17 cellular contexts compared by ENCODE assay signal in genomic region chr18:76386071-76386470, GRCh38.
A peak's percentile ranks its signal among the peaks of the same experiment; 100 is the strongest.
DNase-seq lines count a peak whose midpoint lies in the region; ATAC-seq, FAIRE-seq and TF ChIP-seq lines count a peak whose summit lies in the region.
"Had no signal": no experiment of that assay in that cellular context is flagged by ENCODE, and none has a peak within 500 bp of the region (broad histone marks: within the 10 kb centered on the region; RNA-seq: fewer than 3 reads in every experiment).

No MANE protein-coding gene starts in this region.

- POLR2A ChIA-PET in CD8-positive, alpha-beta memory T cell (lab: Charles Lee) = no interaction called here

- peak overlapping the region in 6 of 7 donors; percentile 20 to 64 (median 38) for H3K4me3 Mint-ChIP-seq in CD8-positive, alpha-beta memory T cell
- H3K4me3 Mint-ChIP-seq in endodermal cell = no peak overlapping the region

- no peak overlapping the region for H3K4me3 ChIP-seq in CD8-positive, alpha-beta memory T cell (ENCODE audit: low read length)
- H3K4me3 ChIP-seq in RWPE2 (ENCODE audit: severe bottlenecking) = no peak overlapping the region
- H3K4me3 ChIP-seq in endodermal cell (ENCODE audit: low read length) = no peak overlapping the region
- no peak overlapping the region for H3K4me3 ChIP-seq in pancreas
- H3K4me3 ChIP-seq: PC-9, SK-N-MC had no signal

- peak overlapping the region in 1 of 8 donors; percentile 29 for H3K27ac Mint-ChIP-seq in CD8-positive, alpha-beta memory T cell
- peak overlapping the region; percentile 17 for H3K27ac Mint-ChIP-seq in endodermal cell
- H3K27ac Mint-ChIP-seq: CD8-positive, alpha-beta T cell had no signal

- H3K4me1 Mint-ChIP-seq in CD8-positive, alpha-beta memory T cell = peaks cover 15 to 27% (median 22%) of the 10 kb centered on the region in 3 donors
- peaks cover 5% of the 10 kb centered on the region for H3K4me1 Mint-ChIP-seq in endodermal cell

- no peak for FAIRE-seq in pancreas (lab: Jason Lieb, UNC)
- FAIRE-seq: GM12891 had no signal

- CTCF ChIA-PET in CD8-positive, alpha-beta memory T cell (lab: Charles Lee) = no interaction called here

- WGBS in endodermal cell (ENCODE audit: insufficient coverage in 1 of 2, insufficient read length in 1 of 2), 2 experiments = 93 to 97% methylated on average over 4 to 7 of the region's 7 CpGs
- WGBS in pancreas, 2 donors = 87 to 92% methylated on average over 7 of the region's 7 CpGs

- H3K9me3 ChIP-seq in CD8-positive, alpha-beta memory T cell (ENCODE audit: low read length) = no peaks in the 10 kb centered on the region
- no peaks in the 10 kb centered on the region for H3K9me3 ChIP-seq in RWPE2 (ENCODE audit: severe bottlenecking)
- peaks cover 8% of the 10 kb centered on the region for H3K9me3 ChIP-seq in endodermal cell (ENCODE audit: control insufficient read depth, low read length)
- H3K9me3 ChIP-seq in pancreas = no peaks in the 10 kb centered on the region

- no peak for ATAC-seq in RWPE2 (ENCODE audit: low read depth)
- ATAC-seq in sciatic nerve = no peak
- no peak for ATAC-seq in GM18861 (IDR thresholded peaks at IDR 0.05; ENCODE audit: unreplicated experiment)
- no peak for ATAC-seq in pancreas
- ATAC-seq: CD8-positive, alpha-beta T cell had no signal

- no peaks in the 10 kb centered on the region for H3K9me3 Mint-ChIP-seq in CD8-positive, alpha-beta memory T cell
- H3K9me3 Mint-ChIP-seq in endodermal cell = peaks cover 11% of the 10 kb centered on the region
- H3K9me3 Mint-ChIP-seq: CD8-positive, alpha-beta T cell had no signal

- H3K36me3 Mint-ChIP-seq in CD8-positive, alpha-beta memory T cell = peaks cover 0 to 1% (median 0%) of the 10 kb centered on the region in 3 donors
- H3K36me3 Mint-ChIP-seq in endodermal cell (ENCODE audit: low read depth) = peaks cover 19% of the 10 kb centered on the region
- H3K36me3 Mint-ChIP-seq: CD8-positive, alpha-beta T cell had no signal

- H3K4me1 ChIP-seq in CD8-positive, alpha-beta memory T cell (ENCODE audit: insufficient read depth, low read length) = peaks cover 26% of the 10 kb centered on the region
- H3K4me1 ChIP-seq in RWPE2 (ENCODE audit: insufficient read depth, poor library complexity, severe bottlenecking) = no peaks in the 10 kb centered on the region
- no peaks in the 10 kb centered on the region for H3K4me1 ChIP-seq in endodermal cell (ENCODE audit: control insufficient read depth, insufficient read depth, low read length)
- peaks cover 0 to 7% (median 0%) of the 10 kb centered on the region in 3 donors for H3K4me1 ChIP-seq in pancreas

- no peaks in the 10 kb centered on the region for H3K27me3 ChIP-seq in CD8-positive, alpha-beta memory T cell (ENCODE audit: insufficient read depth, low read length, poor library complexity, severe bottlenecking)
- H3K27me3 ChIP-seq in RWPE2 (ENCODE audit: insufficient read depth, poor library complexity, severe bottlenecking) = no peaks in the 10 kb centered on the region
- H3K27me3 ChIP-seq in endodermal cell (ENCODE audit: control insufficient read depth, insufficient read depth, low read length, poor library complexity, severe bottlenecking) = no peaks in the 10 kb centered on the region
- no peaks in the 10 kb centered on the region for H3K27me3 ChIP-seq in pancreas

- TF ChIP-seq CTCF in RWPE2 (IDR thresholded peaks at IDR 0.05; ENCODE audit: poor library complexity, severe bottlenecking) (no peak), endodermal cell (conservative IDR thresholded peaks at IDR 0.05) (no peak), pancreas (IDR thresholded peaks at IDR 0.05) (no peak)

- intact Hi-C loops in sciatic nerve (cut with DNase I) = no loop called here
- intact Hi-C loops in pancreas (cut with DNase I) = no loop called here

- H3K27me3 Mint-ChIP-seq in CD8-positive, alpha-beta memory T cell = peaks cover 5 to 15% of the 10 kb centered on the region in 2 donors
- H3K27me3 Mint-ChIP-seq in endodermal cell (ENCODE audit: insufficient read depth) = no peaks in the 10 kb centered on the region

- no peak overlapping the region for H3K27ac ChIP-seq in CD8-positive, alpha-beta memory T cell (ENCODE audit: low read depth, low read length)
- H3K27ac ChIP-seq in RWPE2 (ENCODE audit: poor library complexity, severe bottlenecking) = no peak overlapping the region
- H3K27ac ChIP-seq in endodermal cell (ENCODE audit: low read depth, low read length) = no peak overlapping the region
- no peak overlapping the region for H3K27ac ChIP-seq in pancreas
- H3K27ac ChIP-seq: PC-9, SK-N-MC had no signal

- no peaks in the 10 kb centered on the region for H3K36me3 ChIP-seq in CD8-positive, alpha-beta memory T cell (ENCODE audit: insufficient read depth, low read length)
- H3K36me3 ChIP-seq in RWPE2 (ENCODE audit: low read depth) (no peaks in the 10 kb centered on the region), endodermal cell (ENCODE audit: control insufficient read depth, insufficient read depth, low read length) (no peaks in the 10 kb centered on the region), pancreas (no peaks in the 10 kb centered on the region)

- H3K9ac ChIP-seq in endodermal cell (ENCODE audit: extremely low read depth, low read length, poor library complexity, severe bottlenecking) = no peak overlapping the region

- no peak for DNase-seq in CD8-positive, alpha-beta memory T cell
- peak; percentile 44 for DNase-seq in RWPE2 (ENCODE audit: low spot score)
- DNase-seq in endodermal cell = no peak
- DNase-seq in sciatic nerve (ENCODE audit: low spot score) = peak; percentile 42
- DNase-seq in NK-92 (lab: John Stamatoyannopoulos, UW; ENCODE audit: unreplicated experiment) = no peak
- DNase-seq in pancreas = no peak
- DNase-seq: CD8-positive, alpha-beta T cell; GF-D8; GOT3; NCI-H1436 treated with DMSO at 0.1 percent for 48 hours; NCI-H2081; NCI-H510A; NCI-H774; PC-9 had no signal

Comparison
In these comparisons a context has a peak if more than half of its experiments do, and no peak if none do; other contexts are left out.
1. DNase-seq: peak in RWPE2 (single experiment) and sciatic nerve (single experiment); none in CD8-positive, alpha-beta memory T cell (0 of 5), endodermal cell (single experiment), NK-92 (single experiment) and pancreas (0 of 6).